10 cellular contexts compared by ENCODE assay signal in the genomic region with DNA sequence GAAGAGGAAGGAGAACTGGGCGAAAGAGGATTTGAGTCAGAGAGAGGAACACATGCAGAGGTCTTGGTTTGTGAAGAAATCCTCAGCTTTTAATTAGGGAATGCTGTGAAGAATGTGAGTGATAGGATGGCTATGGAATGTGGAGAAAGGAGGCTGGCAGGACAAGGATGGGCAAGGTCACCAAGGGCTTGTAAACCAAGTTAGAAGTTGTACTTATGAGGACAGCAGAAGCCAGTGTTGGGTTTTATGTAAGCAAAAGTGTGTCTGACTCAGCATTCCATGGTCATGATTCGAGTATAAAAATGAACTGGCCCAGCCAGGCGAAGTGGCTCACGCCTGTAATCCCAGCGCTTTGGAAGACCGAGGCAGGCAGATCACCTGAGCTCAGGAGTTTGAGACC. TPM values are rescaled to one million over a fixed set of nuclear protein-coding genes. Genes with fewer than 3 reads are reported as not detected.
DNase-seq lines count a peak whose midpoint lies in the region; ATAC-seq and TF ChIP-seq lines count a peak whose summit lies in the region.
"Had no signal": no experiment of that assay in that cellular context is flagged by ENCODE, and none has a peak within 500 bp of the region (broad histone marks: within the 10 kb centered on the region; RNA-seq: fewer than 3 reads in every experiment).

No MANE protein-coding gene starts in this region.

- H3K9me3 ChIP-seq in PC-3 (ENCODE audit: low read length): peaks cover under 1% of the 10 kb centered on the region; the same call in 1 of the 2 replicates
- H3K9me3 ChIP-seq in neutrophil: no peaks in the 10 kb centered on the region
- peaks cover 1% of the 10 kb centered on the region for H3K9me3 ChIP-seq in WERI-Rb-1 (ENCODE audit: severe bottlenecking)

- intact Hi-C loops in PC-3 (cut with micrococcal nuclease): loop anchor here (1.0 to 5.0 kb wide), 7 partner anchors 8 to 164 kb away; no protein-coding TSS in a partner anchor

- H3K4me3 ChIP-seq in PC-3 (ENCODE audit: low read length) (peak overlapping the region; percentile 2; the same call in 1 of the 2 replicates), epithelial cell of proximal tubule (ENCODE audit: low read depth, low read length) (no peak overlapping the region), neutrophil (ENCODE audit: low read depth in 1 of 2, low read length in 1 of 2) (no peak overlapping the region), WERI-Rb-1 (ENCODE audit: low read depth, low read length) (no peak overlapping the region)

- peaks cover 5% of the 10 kb centered on the region for H3F3A ChIP-seq in PC-3 (ENCODE audit: low read length, unreplicated experiment)

- BruUV-seq in PC-3 (replicated peaks; lab: Mats Ljungman, UMichigan): no TSS peak

- peaks cover 32% of the 10 kb centered on the region for H3K4me1 ChIP-seq in PC-3 (ENCODE audit: insufficient read depth, low read length)
- H3K4me1 ChIP-seq in neutrophil (ENCODE audit: control insufficient read depth in 1 of 2, insufficient read depth in 1 of 2, low read depth in 1 of 2, low read length in 1 of 2): peaks cover 9 to 17% of the 10 kb centered on the region in 2 experiments

- POLR2A ChIA-PET in PC-3 (lab: Charles Lee; ENCODE audit: unreplicated experiment): interaction anchor here (0.5 to 0.7 kb wide), 3 partner anchors 18 to 1495 kb away, joined by 3 to 5 read pairs (median 4); no protein-coding TSS in a partner anchor

- no peaks in the 10 kb centered on the region for H3K79me2 ChIP-seq in PC-3 (ENCODE audit: low read length)

- TF ChIP-seq CTCF in PC-3 (conservative IDR thresholded peaks at IDR 0.05; ENCODE audit: low read depth, low read length) (no peak), epithelial cell of proximal tubule (conservative IDR thresholded peaks at IDR 0.05; ENCODE audit: low read depth, low read length) (no peak), neutrophil (IDR thresholded peaks at IDR 0.05) (no peak), WERI-Rb-1 (IDR thresholded peaks at IDR 0.05; ENCODE audit: low read depth, low read length) (no peak)

- CTCF ChIA-PET in PC-3 (lab: Charles Lee): interaction anchor here (0.7 to 3.0 kb wide), 8 partner anchors 19 to 234 kb away, joined by 5 to 40 read pairs (median 12); partner anchors contain the start of gene IL12A

- H3K9ac ChIP-seq in PC-3 (ENCODE audit: low read length): peak overlapping the region; percentile 53

- H3K27ac ChIP-seq in PC-3 (ENCODE audit: low read length): peak overlapping the region; percentile 88
- H3K27ac ChIP-seq in neutrophil: peak overlapping the region; percentile 83
- H3K27ac ChIP-seq in WERI-Rb-1: no peak overlapping the region

- ATAC-seq in PC-3 (peak; percentile 87), GM21737 (IDR thresholded peaks at IDR 0.05; ENCODE audit: unreplicated experiment) (no peak)

- H3K4me2 ChIP-seq in PC-3 (ENCODE audit: low read length): peak overlapping the region; percentile 68

- peak; percentile 27 for DNase-seq in COLO829 (ENCODE audit: low spot score)
- peak; percentile 97 for DNase-seq in PC-3
- peak; percentile 96 for DNase-seq in epithelial cell of proximal tubule (ENCODE audit: low read depth)
- no peak for DNase-seq in NCI-H446 (lab: John Stamatoyannopoulos, UW)
- DNase-seq in activated gamma-delta T cell (lab: John Stamatoyannopoulos, UW): no peak
- DNase-seq in WERI-Rb-1: no peak
- DNase-seq: DND-41, left ventricle myocardium superior had no signal

- H3K9me2 ChIP-seq in PC-3 (replicated peaks; ENCODE audit: low read length): no peaks in the 10 kb centered on the region

- H4K20me1 ChIP-seq in PC-3 (ENCODE audit: low read length): no peaks in the 10 kb centered on the region

- H2AFZ ChIP-seq in PC-3 (ENCODE audit: low read length): peak overlapping the region; percentile 62; the same call in 1 of the 2 replicates

- H3K27me3 ChIP-seq in PC-3 (ENCODE audit: low read length): no peaks in the 10 kb centered on the region
- H3K27me3 ChIP-seq in neutrophil: no peaks in the 10 kb centered on the region
- no peaks in the 10 kb centered on the region for H3K27me3 ChIP-seq in WERI-Rb-1 (ENCODE audit: insufficient read depth, low read depth, severe bottlenecking)

- H3K36me3 ChIP-seq in PC-3 (ENCODE audit: low read depth, low read length) (no peaks in the 10 kb centered on the region), neutrophil (no peaks in the 10 kb centered on the region), WERI-Rb-1 (no peaks in the 10 kb centered on the region)

RNA-seq across cellular contexts. Expression of gene IL12A, which starts 59.9 kb away (rescaled TPM):
- total RNA-seq in PC-3 (2014; rRNA removed) (6.5 and 8.3 TPM in 2 replicates), epithelial cell of proximal tubule (2.9 and 8.1 TPM in 2 replicates)

Comparison
In these comparisons a context has a peak if more than half of its experiments do, and no peak if none do; other contexts are left out.
1. DNase-seq: peak in COLO829 (single experiment), PC-3 (single experiment) and epithelial cell of proximal tubule (single experiment); none in NCI-H446 (0 of 2), activated gamma-delta T cell (single experiment) and WERI-Rb-1 (single experiment).